In genomic region chr16:58970775-58971174, GRCh38 we compare ENCODE assay signal across 12 cellular contexts.
A peak's percentile ranks its signal among the peaks of the same experiment; 100 is the strongest.
DNase-seq lines count a peak whose midpoint lies in the region; ATAC-seq lines count a peak whose summit lies in the region.
"Had no signal": no experiment of that assay in that cellular context is flagged by ENCODE, and none has a peak within 500 bp of the region (broad histone marks: within the 10 kb centered on the region; RNA-seq: fewer than 3 reads in every experiment).

No MANE protein-coding gene starts in this region.

- H3K27ac Mint-ChIP-seq in activated naive CD4-positive, alpha-beta T cell treated with anti-CD3 and anti-CD28 coated beads for 36 hours, result no peak overlapping the region

- H3K9me3 Mint-ChIP-seq in activated naive CD4-positive, alpha-beta T cell treated with anti-CD3 and anti-CD28 coated beads for 36 hours, result no peaks in the 10 kb centered on the region
- H3K9me3 Mint-ChIP-seq: neural crest cell had no signal

- in situ Hi-C loops in GM23248 (cut with MboI), result no loop called here

- H3K27me3 ChIP-seq in GM23248 (replicated peaks; ENCODE audit: insufficient read depth), result no peaks in the 10 kb centered on the region

- no peak overlapping the region for H2AFZ ChIP-seq in GM23248

- H3K4me1 ChIP-seq in GM23248 (ENCODE audit: insufficient read depth), result no peaks in the 10 kb centered on the region

- no peak overlapping the region for H3K9ac ChIP-seq in GM23248

- intact Hi-C loops in activated naive CD4-positive, alpha-beta T cell treated with anti-CD3 and anti-CD28 coated beads for 36 hours (cut with micrococcal nuclease), result no loop called here

- DNase-seq in GM23248 (peak; percentile 3), inferior parietal cortex (ENCODE audit: extremely low spot score) (peak; percentile 52), left lobe of liver (ENCODE audit: low spot score) (no peak), NCI-H524 treated with DMSO at 0.1 percent for 48 hours (lab: John Stamatoyannopoulos, UW) (no peak), iPS-NIHi7 (ENCODE audit: extremely low spot score) (no peak)
- no peak for DNase-seq in activated naive CD4-positive, alpha-beta T cell treated with anti-CD3 and anti-CD28 coated beads for 36 hours
- DNase-seq: DMS79 treated with DMSO at 0.1 percent for 48 hours, HCEC 1CT, NCI-H2081 treated with DMSO at 0.1 percent for 48 hours had no signal

- ATAC-seq in GM18517 (IDR thresholded peaks at IDR 0.05; ENCODE audit: unreplicated experiment), result peak; percentile 91
- peak; percentile 67 for ATAC-seq in HG03558 (IDR thresholded peaks at IDR 0.05; ENCODE audit: extremely low read depth, unreplicated experiment)
- ATAC-seq in left lobe of liver, result no peak

- CTCF ChIA-PET in activated naive CD4-positive, alpha-beta T cell treated with anti-CD3 and anti-CD28 coated beads for 36 hours (lab: Charles Lee), result no interaction called here

- H3K36me3 ChIP-seq in GM23248 (ENCODE audit: low read depth), result no peaks in the 10 kb centered on the region

- no peak overlapping the region for H3K4me3 ChIP-seq in GM23248

- H3K4me1 Mint-ChIP-seq in activated naive CD4-positive, alpha-beta T cell treated with anti-CD3 and anti-CD28 coated beads for 36 hours (ENCODE audit: low read depth), result no peaks in the 10 kb centered on the region
- H3K4me1 Mint-ChIP-seq: neural crest cell had no signal

- H3K4me2 ChIP-seq in GM23248 (ENCODE audit: unreplicated experiment), result no peak overlapping the region

- no peaks in the 10 kb centered on the region for H3F3A ChIP-seq in GM23248 (ENCODE audit: insufficient read depth)

- WGBS in GM23248 (ENCODE audit: low coverage in 1 of 2, low lambda C conversion rate in 2 of 2, missing lambda C conversion rate in 2 of 2), 2 experiments, result 0% methylated on average over 1 of the region's 1 CpG

- no peaks in the 10 kb centered on the region for H3K36me3 Mint-ChIP-seq in activated naive CD4-positive, alpha-beta T cell treated with anti-CD3 and anti-CD28 coated beads for 36 hours (ENCODE audit: low read depth)

- no peaks in the 10 kb centered on the region for H3K79me2 ChIP-seq in GM23248 (ENCODE audit: insufficient read depth)

- H3K27ac ChIP-seq in GM23248, result no peak overlapping the region

- H4K20me1 ChIP-seq in GM23248 (ENCODE audit: insufficient read depth), result no peaks in the 10 kb centered on the region

- no peaks in the 10 kb centered on the region for H3K27me3 Mint-ChIP-seq in activated naive CD4-positive, alpha-beta T cell treated with anti-CD3 and anti-CD28 coated beads for 36 hours (ENCODE audit: low read depth)

- H3K9me2 ChIP-seq in GM23248 (ENCODE audit: insufficient read depth), result no peaks in the 10 kb centered on the region

- no peak overlapping the region for H3K4me3 Mint-ChIP-seq in activated naive CD4-positive, alpha-beta T cell treated with anti-CD3 and anti-CD28 coated beads for 36 hours
- H3K4me3 Mint-ChIP-seq: neural crest cell had no signal

- H3K9me3 ChIP-seq in GM23248 (ENCODE audit: low read depth), result no peaks in the 10 kb centered on the region

Comparison
In these comparisons a context has a peak if more than half of its experiments do, and no peak if none do; other contexts are left out.
1. DNase-seq: peak in GM23248 (single experiment) and inferior parietal cortex (single experiment); none in activated naive CD4-positive, alpha-beta T cell treated with anti-CD3 and anti-CD28 coated beads for 36 hours (single experiment), left lobe of liver (single experiment), NCI-H524 treated with DMSO at 0.1 percent for 48 hours (single experiment) and iPS-NIHi7 (single experiment).